ENCODE assay signal across 1 cellular context in the genomic region with DNA sequence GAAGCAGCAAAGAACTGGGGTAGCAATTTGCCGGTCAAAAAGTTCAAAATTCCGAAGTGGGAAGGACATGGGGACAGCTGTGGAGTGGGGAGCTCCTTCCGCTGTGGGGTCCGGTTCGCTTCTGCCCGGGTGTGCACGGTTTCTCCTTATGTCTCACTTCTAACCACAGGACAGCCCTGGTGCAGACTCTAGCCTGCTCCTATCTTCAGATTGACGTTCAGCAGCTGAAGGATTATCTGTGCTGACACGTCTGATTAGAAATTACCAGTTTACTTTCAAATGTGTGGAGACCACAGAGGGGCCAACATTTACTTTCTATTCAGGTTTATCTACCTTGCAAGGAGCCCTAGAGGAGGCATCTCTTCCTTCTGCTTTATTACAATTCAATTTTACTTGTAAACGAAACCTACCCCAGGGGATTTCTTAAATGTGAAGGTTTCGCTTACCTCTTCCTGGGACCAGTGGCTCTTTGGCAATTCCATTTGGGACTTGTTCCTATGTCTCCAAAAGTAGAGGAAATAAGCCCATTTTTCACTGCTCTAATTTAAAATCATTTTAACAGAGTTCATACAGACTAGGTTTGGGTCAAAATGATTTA.
TF ChIP-seq lines count a peak whose summit lies in the region.

No MANE protein-coding gene starts in this region.

TF ChIP-seq in GM12878, 131 proteins besides CTCF, POLR2A, EP300 and RAD21:
- no peak for TF ChIP-seq WRNIP1 (IDR thresholded peaks at IDR 0.05; ENCODE audit: borderline replicate concordance, low read depth, low read length)
- TF ChIP-seq IKZF2 (IDR thresholded peaks at IDR 0.05), result peak; percentile 31 to 48; a peak in 2 of 4 replicates
- no peak for TF ChIP-seq NR2C1 (IDR thresholded peaks at IDR 0.05)
- TF ChIP-seq, protein P1, sequence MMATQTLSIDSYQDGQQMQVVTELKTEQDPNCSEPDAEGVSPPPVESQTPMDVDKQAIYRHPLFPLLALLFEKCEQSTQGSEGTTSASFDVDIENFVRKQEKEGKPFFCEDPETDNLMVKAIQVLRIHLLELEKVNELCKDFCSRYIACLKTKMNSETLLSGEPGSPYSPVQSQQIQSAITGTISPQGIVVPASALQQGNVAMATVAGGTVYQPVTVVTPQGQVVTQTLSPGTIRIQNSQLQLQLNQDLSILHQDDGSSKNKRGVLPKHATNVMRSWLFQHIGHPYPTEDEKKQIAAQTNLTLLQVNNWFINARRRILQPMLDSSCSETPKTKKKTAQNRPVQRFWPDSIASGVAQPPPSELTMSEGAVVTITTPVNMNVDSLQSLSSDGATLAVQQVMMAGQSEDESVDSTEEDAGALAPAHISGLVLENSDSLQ (IDR thresholded peaks at IDR 0.05), result peak; percentile 41
- TF ChIP-seq STAT3 (IDR thresholded peaks at IDR 0.05; ENCODE audit: low read depth, low read length), result no peak
- peak; percentile 57 for TF ChIP-seq IKZF1 (conservative IDR thresholded peaks at IDR 0.05)
- TF ChIP-seq JUNB (IDR thresholded peaks at IDR 0.05), result no peak
- TF ChIP-seq NR2C2 (IDR thresholded peaks at IDR 0.05; ENCODE audit: borderline replicate concordance, control insufficient read depth, insufficient read length, low read depth), result no peak
- TF ChIP-seq SRF (IDR thresholded peaks at IDR 0.05; ENCODE audit: low read depth in 2 of 2, low read length in 2 of 2), result no peak
- peak; percentile 50; the same call in 1 of the 2 replicates for TF ChIP-seq RELB (IDR thresholded peaks at IDR 0.05; ENCODE audit: low read depth)
- no peak for TF ChIP-seq E4F1 (IDR thresholded peaks at IDR 0.05; ENCODE audit: borderline replicate concordance, partially characterized antibody)
- peak; percentile 39; the same call in 1 of the 2 replicates for TF ChIP-seq DPF2 (IDR thresholded peaks at IDR 0.05)
- peak; percentile 40; the same call in 1 of the 2 replicates for TF ChIP-seq RUNX3 (IDR thresholded peaks at IDR 0.05; ENCODE audit: low read length)
- TF ChIP-seq, protein P2, sequence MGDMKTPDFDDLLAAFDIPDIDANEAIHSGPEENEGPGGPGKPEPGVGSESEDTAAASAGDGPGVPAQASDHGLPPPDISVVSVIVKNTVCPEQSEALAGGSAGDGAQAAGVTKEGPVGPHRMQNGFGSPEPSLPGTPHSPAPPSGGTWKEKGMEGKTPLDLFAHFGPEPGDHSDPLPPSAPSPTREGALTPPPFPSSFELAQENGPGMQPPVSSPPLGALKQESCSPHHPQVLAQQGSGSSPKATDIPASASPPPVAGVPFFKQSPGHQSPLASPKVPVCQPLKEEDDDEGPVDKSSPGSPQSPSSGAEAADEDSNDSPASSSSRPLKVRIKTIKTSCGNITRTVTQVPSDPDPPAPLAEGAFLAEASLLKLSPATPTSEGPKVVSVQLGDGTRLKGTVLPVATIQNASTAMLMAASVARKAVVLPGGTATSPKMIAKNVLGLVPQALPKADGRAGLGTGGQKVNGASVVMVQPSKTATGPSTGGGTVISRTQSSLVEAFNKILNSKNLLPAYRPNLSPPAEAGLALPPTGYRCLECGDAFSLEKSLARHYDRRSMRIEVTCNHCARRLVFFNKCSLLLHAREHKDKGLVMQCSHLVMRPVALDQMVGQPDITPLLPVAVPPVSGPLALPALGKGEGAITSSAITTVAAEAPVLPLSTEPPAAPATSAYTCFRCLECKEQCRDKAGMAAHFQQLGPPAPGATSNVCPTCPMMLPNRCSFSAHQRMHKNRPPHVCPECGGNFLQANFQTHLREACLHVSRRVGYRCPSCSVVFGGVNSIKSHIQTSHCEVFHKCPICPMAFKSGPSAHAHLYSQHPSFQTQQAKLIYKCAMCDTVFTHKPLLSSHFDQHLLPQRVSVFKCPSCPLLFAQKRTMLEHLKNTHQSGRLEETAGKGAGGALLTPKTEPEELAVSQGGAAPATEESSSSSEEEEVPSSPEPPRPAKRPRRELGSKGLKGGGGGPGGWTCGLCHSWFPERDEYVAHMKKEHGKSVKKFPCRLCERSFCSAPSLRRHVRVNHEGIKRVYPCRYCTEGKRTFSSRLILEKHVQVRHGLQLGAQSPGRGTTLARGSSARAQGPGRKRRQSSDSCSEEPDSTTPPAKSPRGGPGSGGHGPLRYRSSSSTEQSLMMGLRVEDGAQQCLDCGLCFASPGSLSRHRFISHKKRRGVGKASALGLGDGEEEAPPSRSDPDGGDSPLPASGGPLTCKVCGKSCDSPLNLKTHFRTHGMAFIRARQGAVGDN (IDR thresholded peaks at IDR 0.05), result no peak
- peak; percentile 25; the same call in 1 of the 2 replicates for TF ChIP-seq BACH1 (IDR thresholded peaks at IDR 0.05; ENCODE audit: borderline replicate concordance)
- TF ChIP-seq, protein P3, sequence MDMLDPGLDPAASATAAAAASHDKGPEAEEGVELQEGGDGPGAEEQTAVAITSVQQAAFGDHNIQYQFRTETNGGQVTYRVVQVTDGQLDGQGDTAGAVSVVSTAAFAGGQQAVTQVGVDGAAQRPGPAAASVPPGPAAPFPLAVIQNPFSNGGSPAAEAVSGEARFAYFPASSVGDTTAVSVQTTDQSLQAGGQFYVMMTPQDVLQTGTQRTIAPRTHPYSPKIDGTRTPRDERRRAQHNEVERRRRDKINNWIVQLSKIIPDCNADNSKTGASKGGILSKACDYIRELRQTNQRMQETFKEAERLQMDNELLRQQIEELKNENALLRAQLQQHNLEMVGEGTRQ (IDR thresholded peaks at IDR 0.05; ENCODE audit: borderline replicate concordance, low read depth, low read length), result no peak
- 0 out of 2 replicates have a peak, but pooled peaks have one; percentile 46 for TF ChIP-seq GATAD2B (conservative IDR thresholded peaks at IDR 0.05; ENCODE audit: low read depth)
- TF ChIP-seq BHLHE40 (IDR thresholded peaks at IDR 0.05; ENCODE audit: borderline replicate concordance in 1 of 2, low read depth in 2 of 2, low read length in 1 of 2), result peak in 1 of 2 experiments; percentile 63; a peak in 2 of 4 replicates
- no peak for TF ChIP-seq RFX5 (IDR thresholded peaks at IDR 0.05; ENCODE audit: low read depth, low read length)
- TF ChIP-seq CBX3 (IDR thresholded peaks at IDR 0.05; ENCODE audit: borderline replicate concordance, low read depth), result no peak
- TF ChIP-seq ESRRA (IDR thresholded peaks at IDR 0.05; ENCODE audit: low read length), result no peak
- 0 out of 2 replicates have a peak, but pooled peaks have one; percentile 24 for TF ChIP-seq MTA2 (IDR thresholded peaks at IDR 0.05; ENCODE audit: low read depth)
- TF ChIP-seq TCF12 (IDR thresholded peaks at IDR 0.05; ENCODE audit: low read depth, low read length), result 0 out of 2 replicates have a peak, but pooled peaks have one; percentile 30
- TF ChIP-seq BCL11A (IDR thresholded peaks at IDR 0.05; ENCODE audit: low read depth, low read length), result 0 out of 2 replicates have a peak, but pooled peaks have one; percentile 15
- TF ChIP-seq, protein P4, sequence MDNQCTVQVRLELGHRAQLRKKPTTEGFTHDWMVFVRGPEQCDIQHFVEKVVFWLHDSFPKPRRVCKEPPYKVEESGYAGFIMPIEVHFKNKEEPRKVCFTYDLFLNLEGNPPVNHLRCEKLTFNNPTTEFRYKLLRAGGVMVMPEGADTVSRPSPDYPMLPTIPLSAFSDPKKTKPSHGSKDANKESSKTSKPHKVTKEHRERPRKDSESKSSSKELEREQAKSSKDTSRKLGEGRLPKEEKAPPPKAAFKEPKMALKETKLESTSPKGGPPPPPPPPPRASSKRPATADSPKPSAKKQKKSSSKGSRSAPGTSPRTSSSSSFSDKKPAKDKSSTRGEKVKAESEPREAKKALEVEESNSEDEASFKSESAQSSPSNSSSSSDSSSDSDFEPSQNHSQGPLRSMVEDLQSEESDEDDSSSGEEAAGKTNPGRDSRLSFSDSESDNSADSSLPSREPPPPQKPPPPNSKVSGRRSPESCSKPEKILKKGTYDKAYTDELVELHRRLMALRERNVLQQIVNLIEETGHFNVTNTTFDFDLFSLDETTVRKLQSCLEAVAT (IDR thresholded peaks at IDR 0.05), result no peak
TF ChIP-seq in GM12878: peak in this region for 12.
